In the genomic region with DNA sequence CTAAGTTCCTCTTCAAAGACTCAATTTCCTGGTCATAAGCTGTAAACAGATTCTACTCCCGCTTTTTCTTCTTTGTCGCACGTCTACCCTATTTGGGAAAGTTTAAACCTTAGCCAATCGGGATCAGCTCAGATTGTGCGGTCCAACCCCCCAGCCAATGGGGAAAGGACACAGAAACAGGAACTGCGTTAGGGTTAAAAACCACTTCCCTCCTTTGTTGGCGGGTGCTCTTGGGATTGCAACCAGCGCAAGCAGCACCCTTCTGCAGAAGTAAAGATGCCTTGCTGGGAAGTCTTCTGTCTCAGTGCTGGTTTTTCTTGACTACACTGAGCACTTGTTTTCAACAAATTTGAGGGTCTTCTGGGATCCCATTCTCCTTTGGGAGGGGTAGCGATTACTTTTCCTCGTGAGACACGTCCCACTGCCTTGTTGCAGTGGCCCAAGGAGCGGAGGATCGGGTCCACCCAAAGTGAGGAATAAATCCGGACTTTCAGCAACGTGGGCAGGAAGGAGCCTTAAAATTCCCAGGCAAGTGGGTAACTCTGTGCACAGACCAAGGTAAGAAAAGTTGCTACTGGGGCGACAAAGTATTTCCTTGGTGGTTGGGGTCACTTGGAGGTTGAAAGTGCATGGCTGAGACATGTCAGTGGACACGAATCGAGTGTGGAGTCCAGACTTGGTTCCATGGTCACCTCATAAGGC, we compare ENCODE assay signal across 8 cellular contexts. TPM values are rescaled to one million over a fixed set of nuclear protein-coding genes. Genes with fewer than 3 reads are reported as not detected.
DNase-seq lines count a peak whose midpoint lies in the region; ATAC-seq, FAIRE-seq and TF ChIP-seq lines count a peak whose summit lies in the region.

No MANE protein-coding gene starts in this region.

- H2AK5ac ChIP-seq in trophoblast cell (ENCODE audit: low read length): no peak overlapping the region

- BruUV-seq in endothelial cell of umbilical vein (replicated peaks; lab: Mats Ljungman, UMichigan): no TSS peak

- no peak overlapping the region for H2BK5ac ChIP-seq in trophoblast cell (ENCODE audit: low read depth, low read length, poor library complexity)

- H3K36me3 ChIP-seq in DND-41 (ENCODE audit: insufficient read depth, low read length) (peaks cover 16% of the 10 kb centered on the region), RWPE2 (ENCODE audit: low read depth) (no peaks in the 10 kb centered on the region; the same call in 1 of the 2 replicates), endothelial cell of umbilical vein (ENCODE audit: control insufficient read depth in 2 of 2, extremely low read depth in 1 of 2, insufficient read depth in 2 of 2, low read length in 2 of 2) (peaks cover 0 to 8% of the 10 kb centered on the region in 2 experiments), trophoblast cell (ENCODE audit: control insufficient read depth in 1 of 2, insufficient read depth in 2 of 2, low read length in 2 of 2) (peaks cover 2 to 7% of the 10 kb centered on the region in 2 experiments)

- H2BK120ac ChIP-seq in trophoblast cell (ENCODE audit: insufficient read depth, low read length, poor library complexity): peak overlapping the region; percentile 90

- H3K4me1 ChIP-seq in DND-41 (ENCODE audit: insufficient read depth, low read length) (peaks cover 32% of the 10 kb centered on the region), RWPE2 (ENCODE audit: insufficient read depth, poor library complexity, severe bottlenecking) (no peaks in the 10 kb centered on the region), endothelial cell of umbilical vein (ENCODE audit: control insufficient read depth, extremely low read depth, insufficient read depth, low read length) (peaks cover 16% of the 10 kb centered on the region), trophoblast cell (ENCODE audit: control insufficient read depth in 1 of 2, insufficient read depth in 2 of 2, low read length in 2 of 2) (peaks cover 22 to 24% of the 10 kb centered on the region in 2 experiments)

- POLR2A ChIA-PET in endothelial cell of umbilical vein (lab: Charles Lee): no interaction called here

- H3K27me3 ChIP-seq in DND-41 (ENCODE audit: insufficient read depth, low read length, poor library complexity) (no peaks in the 10 kb centered on the region), RWPE2 (ENCODE audit: insufficient read depth, poor library complexity, severe bottlenecking) (no peaks in the 10 kb centered on the region), endothelial cell of umbilical vein (ENCODE audit: control insufficient read depth in 2 of 2, insufficient read depth in 2 of 2, low read length in 2 of 2) (no peaks in the 10 kb centered on the region), trophoblast cell (ENCODE audit: insufficient read depth, low read length) (no peaks in the 10 kb centered on the region)

- H3K14ac ChIP-seq in trophoblast cell (ENCODE audit: low read length): no peak overlapping the region

- H3K9me1 ChIP-seq in endothelial cell of umbilical vein (replicated peaks; ENCODE audit: control insufficient read depth, extremely low read depth, insufficient read depth, low read length): no peaks in the 10 kb centered on the region

- peak overlapping the region; percentile 42 for H3K9ac ChIP-seq in DND-41 (ENCODE audit: low read depth, low read length)
- no peak overlapping the region for H3K9ac ChIP-seq in endothelial cell of umbilical vein (replicated peaks; ENCODE audit: extremely low read depth, insufficient read depth, low read length)
- H3K9ac ChIP-seq in trophoblast cell (ENCODE audit: low read length): no peak overlapping the region

- no peaks in the 10 kb centered on the region for H4K20me1 ChIP-seq in DND-41 (ENCODE audit: insufficient read depth, low read length)
- H4K20me1 ChIP-seq in endothelial cell of umbilical vein (replicated peaks; ENCODE audit: control insufficient read depth, extremely low read depth, insufficient read depth, low read length): no peaks in the 10 kb centered on the region

- FAIRE-seq in endothelial cell of umbilical vein (lab: Jason Lieb, UNC): no peak

- no peak overlapping the region for H3K23ac ChIP-seq in trophoblast cell (ENCODE audit: low read length)

- peak overlapping the region; percentile 63 for H2BK12ac ChIP-seq in trophoblast cell (ENCODE audit: low read length)

- CTCF ChIA-PET in endothelial cell of umbilical vein (lab: Charles Lee): interaction anchor here (1.7 kb wide), 1 partner anchor 16 kb away, joined by 7 read pairs; no protein-coding TSS in a partner anchor

- H3K9me3 ChIP-seq in DND-41 (ENCODE audit: insufficient read depth, low read length, severe bottlenecking): peaks cover 29% of the 10 kb centered on the region
- peaks cover 18% of the 10 kb centered on the region for H3K9me3 ChIP-seq in RWPE2 (ENCODE audit: severe bottlenecking)
- H3K9me3 ChIP-seq in endothelial cell of umbilical vein (replicated peaks; ENCODE audit: control insufficient read depth, insufficient read depth, low read length): peaks cover 3% of the 10 kb centered on the region
- H3K9me3 ChIP-seq in trophoblast cell (ENCODE audit: insufficient read depth, low read depth, low read length): peaks cover 13% of the 10 kb centered on the region

- peaks cover 16% of the 10 kb centered on the region for H3K79me1 ChIP-seq in trophoblast cell (ENCODE audit: low read length)

- H4K91ac ChIP-seq in trophoblast cell (ENCODE audit: low read depth, low read length): peak overlapping the region; percentile 87

- DNase-seq in DND-41 (peak; percentile 37), RWPE2 (ENCODE audit: low spot score) (no peak), endothelial cell of umbilical vein (ENCODE audit: low read depth, low spot score) (peak; percentile 24), trophoblast cell (no peak), C1 segment of cervical spinal cord (lab: John Stamatoyannopoulos, UW) (no peak), NCI-H526 (lab: John Stamatoyannopoulos, UW) (no peak)

- H3K79me2 ChIP-seq in DND-41 (ENCODE audit: insufficient read depth, low read length) (peaks cover 7% of the 10 kb centered on the region), endothelial cell of umbilical vein (ENCODE audit: control insufficient read depth, insufficient read depth, low read length) (no peaks in the 10 kb centered on the region), trophoblast cell (ENCODE audit: control insufficient read depth, insufficient read depth, low read length, poor library complexity) (peaks cover 8% of the 10 kb centered on the region)

- peak overlapping the region; percentile 4 for H3K4ac ChIP-seq in trophoblast cell (ENCODE audit: low read depth, low read length)

- no peak overlapping the region for H3K18ac ChIP-seq in trophoblast cell (ENCODE audit: low read length)

- ATAC-seq in DND-41 (ENCODE audit: insufficient read depth, low read depth) (no peak), RWPE2 (ENCODE audit: low read depth) (no peak), HG03354 (IDR thresholded peaks at IDR 0.05; ENCODE audit: poor library complexity, severe bottlenecking, unreplicated experiment) (no peak), HG03159 (IDR thresholded peaks at IDR 0.05; ENCODE audit: unreplicated experiment) (no peak)

- H4K12ac ChIP-seq in trophoblast cell (ENCODE audit: low read depth, low read length): peak overlapping the region; percentile 80

- TF ChIP-seq POLR2A in endothelial cell of umbilical vein (IDR thresholded peaks at IDR 0.05; ENCODE audit: low read depth, low read length): no peak

- H3K4me3 ChIP-seq in DND-41 (ENCODE audit: low read depth in 1 of 2, low read length in 2 of 2) (peak overlapping the region in 1 of 2 experiments; percentile 35; a peak in 2 of 4 replicates), RWPE2 (ENCODE audit: severe bottlenecking) (no peak overlapping the region), endothelial cell of umbilical vein (replicated peaks in 1 of 3; ENCODE audit: insufficient read depth in 1 of 3, low read depth in 1 of 3, low read length in 3 of 3) (no peak overlapping the region), trophoblast cell (ENCODE audit: low read depth, low read length) (no peak overlapping the region)

- dilution Hi-C loops in endothelial cell of umbilical vein (cut with MboI; ENCODE audit: extremely low pct_ligation_motif_present, low sequenced_read_pairs): no loop called here

- intact Hi-C loops in endothelial cell of umbilical vein (cut with micrococcal nuclease): loop anchor here (1.0 to 10.0 kb wide), 3 partner anchors 26 to 558 kb away; a partner anchor contains a TSS

- H4K8ac ChIP-seq in trophoblast cell (ENCODE audit: low read depth, low read length): peak overlapping the region; percentile 63

- no peak overlapping the region for H3K4me2 ChIP-seq in DND-41 (ENCODE audit: insufficient read depth, low read length)
- no peak overlapping the region for H3K4me2 ChIP-seq in endothelial cell of umbilical vein (ENCODE audit: insufficient read depth, low read length)
- peak overlapping the region; percentile 65 for H3K4me2 ChIP-seq in trophoblast cell (ENCODE audit: low read length)

- peak overlapping the region; percentile 72 for H3K27ac ChIP-seq in DND-41 (ENCODE audit: low read length)
- peak overlapping the region; percentile 52 for H3K27ac ChIP-seq in RWPE2 (ENCODE audit: poor library complexity, severe bottlenecking)
- H3K27ac ChIP-seq in endothelial cell of umbilical vein (ENCODE audit: insufficient read depth, low read depth, low read length): no peak overlapping the region
- H3K27ac ChIP-seq in trophoblast cell (ENCODE audit: low read depth, low read length): peak overlapping the region; percentile 90

- no peak for TF ChIP-seq CTCF in DND-41 (IDR thresholded peaks at IDR 0.05; ENCODE audit: borderline replicate concordance, extremely low read depth, low read length, poor library complexity, severe bottlenecking)
- TF ChIP-seq CTCF in RWPE2 (IDR thresholded peaks at IDR 0.05; ENCODE audit: poor library complexity, severe bottlenecking): no peak
- TF ChIP-seq CTCF in endothelial cell of umbilical vein (IDR thresholded peaks at IDR 0.05; ENCODE audit: extremely low read depth in 1 of 2, insufficient read depth in 1 of 2, low read depth in 1 of 2, low read length in 2 of 2): no peak

- no CpG with 5 or more reads among the region's 18 CpGs for WGBS in trophoblast cell (ENCODE audit: extremely low coverage, insufficient coverage, insufficient read length)

- peak overlapping the region; percentile 72 for H2AFZ ChIP-seq in DND-41 (ENCODE audit: low read depth, low read length)
- no peak overlapping the region for H2AFZ ChIP-seq in endothelial cell of umbilical vein (ENCODE audit: low read depth, low read length)
- peak overlapping the region; percentile 86 for H2AFZ ChIP-seq in trophoblast cell (ENCODE audit: insufficient read depth, low read length, poor library complexity)

RNA-seq across cellular contexts. Expression of a gene that starts 1.0 kb away (rescaled TPM):
- 46.1 and 47.6 TPM in 2 replicates for total RNA-seq in endothelial cell of umbilical vein
- polyA plus RNA-seq in endothelial cell of umbilical vein: 78.0 and 89.7 TPM in 2 replicates
- 30.1 and 53.8 TPM in 2 replicates for polyA plus RNA-seq in endothelial cell of umbilical vein (2011; cell fraction: cytosol; rRNA removed)
- polyA plus RNA-seq in endothelial cell of umbilical vein (2011; cell fraction: nucleus; rRNA removed): 93.4 and 101 TPM in 2 replicates
- polyA plus RNA-seq in endothelial cell of umbilical vein (2012): 35.4 and 56.5 TPM in 2 replicates
- polyA minus RNA-seq in endothelial cell of umbilical vein: 12.8 and 24.7 TPM in 2 replicates
- polyA minus RNA-seq in endothelial cell of umbilical vein (2011; cell fraction: cytosol; rRNA and poly(A)+ RNA removed): 6.1 TPM
- polyA minus RNA-seq in endothelial cell of umbilical vein (2011; cell fraction: nucleus; rRNA and poly(A)+ RNA removed): 20.3 and 35.9 TPM in 2 replicates
- polyA plus RNA-seq in trophoblast cell (2013): 47.2 and 47.3 TPM in 2 replicates

RNA-seq across cellular contexts. Expression of a gene that starts 5.3 kb away (rescaled TPM):
- total RNA-seq in endothelial cell of umbilical vein: 0.42 and 0.60 TPM in 2 replicates
- 0.30 and 0.40 TPM in 2 replicates for polyA plus RNA-seq in endothelial cell of umbilical vein
- polyA plus RNA-seq in endothelial cell of umbilical vein (2011; cell fraction: cytosol; rRNA removed): 0.05 and 0.13 TPM in 2 replicates
- polyA plus RNA-seq in endothelial cell of umbilical vein (2011; cell fraction: nucleus; rRNA removed): 0.41 and 0.42 TPM in 2 replicates
- polyA plus RNA-seq in endothelial cell of umbilical vein (2012): 0.16 and 0.23 TPM in 2 replicates
- not detected in 2 replicates for polyA minus RNA-seq in endothelial cell of umbilical vein
- polyA minus RNA-seq in endothelial cell of umbilical vein (2011; cell fraction: cytosol; rRNA and poly(A)+ RNA removed): not detected
- 0.43 TPM in 1 of 2 replicates, not detected in the other for polyA minus RNA-seq in endothelial cell of umbilical vein (2011; cell fraction: nucleus; rRNA and poly(A)+ RNA removed)
- 0.74 and 0.90 TPM in 2 replicates for polyA plus RNA-seq in trophoblast cell (2013)

RNA-seq across cellular contexts. Expression of a gene that starts 16.3 kb away (rescaled TPM):
- total RNA-seq in endothelial cell of umbilical vein: 17.9 and 18.6 TPM in 2 replicates
- polyA plus RNA-seq in endothelial cell of umbilical vein: 7.8 and 8.0 TPM in 2 replicates
- 2.2 and 3.0 TPM in 2 replicates for polyA plus RNA-seq in endothelial cell of umbilical vein (2011; cell fraction: cytosol; rRNA removed)
- 59.5 and 78.1 TPM in 2 replicates for polyA plus RNA-seq in endothelial cell of umbilical vein (2011; cell fraction: nucleus; rRNA removed)
- polyA plus RNA-seq in endothelial cell of umbilical vein (2012): 5.5 and 12.6 TPM in 2 replicates
- 4.3 and 6.4 TPM in 2 replicates for polyA minus RNA-seq in endothelial cell of umbilical vein
- polyA minus RNA-seq in endothelial cell of umbilical vein (2011; cell fraction: cytosol; rRNA and poly(A)+ RNA removed): 8.8 TPM
- polyA minus RNA-seq in endothelial cell of umbilical vein (2011; cell fraction: nucleus; rRNA and poly(A)+ RNA removed): 6.8 and 7.3 TPM in 2 replicates
- 3.2 and 3.5 TPM in 2 replicates for polyA plus RNA-seq in trophoblast cell (2013)

RNA-seq across cellular contexts. Expression of a gene that starts 21.2 kb away (rescaled TPM):
- total RNA-seq in endothelial cell of umbilical vein: 159 and 167 TPM in 2 replicates
- 327 and 378 TPM in 2 replicates for polyA plus RNA-seq in endothelial cell of umbilical vein
- polyA plus RNA-seq in endothelial cell of umbilical vein (2011; cell fraction: cytosol; rRNA removed): 216 and 234 TPM in 2 replicates
- 169 and 186 TPM in 2 replicates for polyA plus RNA-seq in endothelial cell of umbilical vein (2011; cell fraction: nucleus; rRNA removed)
- 153 and 194 TPM in 2 replicates for polyA plus RNA-seq in endothelial cell of umbilical vein (2012)
- polyA minus RNA-seq in endothelial cell of umbilical vein: 356 and 398 TPM in 2 replicates
- polyA minus RNA-seq in endothelial cell of umbilical vein (2011; cell fraction: cytosol; rRNA and poly(A)+ RNA removed): 130 TPM
- polyA minus RNA-seq in endothelial cell of umbilical vein (2011; cell fraction: nucleus; rRNA and poly(A)+ RNA removed): 42.2 and 48.6 TPM in 2 replicates
- polyA plus RNA-seq in trophoblast cell (2013): 118 and 119 TPM in 2 replicates

RNA-seq across cellular contexts. Expression of a gene that starts 26.0 kb away (rescaled TPM):
- total RNA-seq in endothelial cell of umbilical vein: 138 and 143 TPM in 2 replicates
- 294 and 337 TPM in 2 replicates for polyA plus RNA-seq in endothelial cell of umbilical vein
- 194 and 231 TPM in 2 replicates for polyA plus RNA-seq in endothelial cell of umbilical vein (2011; cell fraction: cytosol; rRNA removed)
- 255 and 306 TPM in 2 replicates for polyA plus RNA-seq in endothelial cell of umbilical vein (2011; cell fraction: nucleus; rRNA removed)
- 144 and 163 TPM in 2 replicates for polyA plus RNA-seq in endothelial cell of umbilical vein (2012)
- 80.2 and 103 TPM in 2 replicates for polyA minus RNA-seq in endothelial cell of umbilical vein
- polyA minus RNA-seq in endothelial cell of umbilical vein (2011; cell fraction: cytosol; rRNA and poly(A)+ RNA removed): 18.8 TPM
- 29.1 and 45.7 TPM in 2 replicates for polyA minus RNA-seq in endothelial cell of umbilical vein (2011; cell fraction: nucleus; rRNA and poly(A)+ RNA removed)
- polyA plus RNA-seq in trophoblast cell (2013): 64.9 and 67.4 TPM in 2 replicates

Comparison
In these comparisons a context has a peak if more than half of its experiments do, and no peak if none do; other contexts are left out.
1. DNase-seq: peak in DND-41 (single experiment) and endothelial cell of umbilical vein (single experiment); none in RWPE2 (single experiment), trophoblast cell (0 of 2), C1 segment of cervical spinal cord (0 of 14) and NCI-H526 (0 of 2).